Comparison of ENCODE assay signal across 10 cellular contexts in the genomic region with DNA sequence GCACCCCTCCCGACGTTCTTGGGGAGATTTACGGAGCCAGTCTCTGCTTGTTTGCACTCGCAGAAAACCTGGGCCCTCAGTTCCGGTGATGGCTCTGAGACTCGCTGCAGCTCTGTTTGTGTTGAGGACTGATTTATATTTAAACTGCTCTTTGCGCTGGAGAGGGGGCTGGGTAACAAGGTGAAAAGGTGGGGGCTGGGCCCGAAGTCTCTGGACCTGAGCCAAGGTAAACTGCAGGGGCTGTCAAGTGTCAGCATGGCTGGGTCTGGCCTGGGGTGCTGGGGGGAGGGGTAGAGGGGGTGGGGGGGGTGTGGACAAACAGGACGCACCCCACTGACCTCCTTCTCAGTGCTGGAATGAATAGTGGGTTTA. TPM values are rescaled to one million over a fixed set of nuclear protein-coding genes. Genes with fewer than 3 reads are reported as not detected.
A peak's percentile ranks its signal among the peaks of the same experiment; 100 is the strongest.
DNase-seq lines count a peak whose midpoint lies in the region; ATAC-seq and TF ChIP-seq lines count a peak whose summit lies in the region.
"Had no signal": no experiment of that assay in that cellular context is flagged by ENCODE, and none has a peak within 500 bp of the region (broad histone marks: within the 10 kb centered on the region; RNA-seq: fewer than 3 reads in every experiment).

No MANE protein-coding gene starts in this region.

- H3K4me3 ChIP-seq in esophagus muscularis mucosa: peak overlapping the region; percentile 64 to 73 (median 68)
- H3K4me3 ChIP-seq in prostate gland: peak overlapping the region; percentile 53 to 54

- H3K27me3 ChIP-seq in esophagus muscularis mucosa (peaks cover 0 to 19% (median 0%) of the 10 kb centered on the region in 4 donors), prostate gland (replicated peaks; ENCODE audit: insufficient read depth) (no peaks in the 10 kb centered on the region)

- ATAC-seq in HG02642 (IDR thresholded peaks at IDR 0.05; ENCODE audit: poor library complexity, unreplicated experiment) (no peak), GM19035 (IDR thresholded peaks at IDR 0.05; ENCODE audit: unreplicated experiment) (no peak)

- no peak for TF ChIP-seq EP300 in esophagus muscularis mucosa (IDR thresholded peaks at IDR 0.05)

- H3K27ac ChIP-seq in esophagus muscularis mucosa (replicated peaks in 1 of 4) (peak overlapping the region; percentile 53 to 72 (median 62)), prostate gland (peak overlapping the region; percentile 55 to 70)
- H3K27ac ChIP-seq: neutrophil had no signal

- H3K9me3 ChIP-seq in esophagus muscularis mucosa: no peaks in the 10 kb centered on the region
- no peaks in the 10 kb centered on the region for H3K9me3 ChIP-seq in prostate gland
- H3K9me3 ChIP-seq: neutrophil had no signal

- TF ChIP-seq CTCF in esophagus muscularis mucosa (IDR thresholded peaks at IDR 0.05) (no peak), prostate gland (IDR thresholded peaks at IDR 0.05) (no peak)

- TF ChIP-seq POLR2A in esophagus muscularis mucosa (IDR thresholded peaks at IDR 0.05; ENCODE audit: low read depth) (no peak), prostate gland (IDR thresholded peaks at IDR 0.05) (no peak)

- WGBS in esophagus muscularis mucosa: 14% methylated on average over 6 of the region's 9 CpGs
- 5% methylated on average over 9 of the region's 9 CpGs for WGBS in prostate gland

- DNase-seq in DMS53 treated with DMSO at 0.1 percent for 48 hours (lab: John Stamatoyannopoulos, UW; ENCODE audit: unreplicated experiment): peak; percentile 23
- DNase-seq in NCI-H510A (lab: John Stamatoyannopoulos, UW): peak; percentile 36
- peak; percentile 64 for DNase-seq in esophagus muscularis mucosa (ENCODE audit: extremely low spot score)
- peak; percentile 44 for DNase-seq in prostate gland (ENCODE audit: low spot score)
- DNase-seq in COR-L47 (lab: John Stamatoyannopoulos, UW): no peak
- DNase-seq in activated gamma-delta T cell (lab: John Stamatoyannopoulos, UW): no peak

- no peaks in the 10 kb centered on the region for H3K36me3 ChIP-seq in esophagus muscularis mucosa
- H3K36me3 ChIP-seq in prostate gland: no peaks in the 10 kb centered on the region
- H3K36me3 ChIP-seq: neutrophil had no signal

- peaks cover 11 to 27% (median 21%) of the 10 kb centered on the region in 4 donors for H3K4me1 ChIP-seq in esophagus muscularis mucosa
- no peaks in the 10 kb centered on the region for H3K4me1 ChIP-seq in prostate gland (replicated peaks)

- intact Hi-C loops in esophagus muscularis mucosa (cut with DNase I): loop anchor here (10.0 kb wide), 1 partner anchor 96 kb away; no protein-coding TSS in a partner anchor
- intact Hi-C loops in prostate gland (cut with DNase I): no loop called here

RNA-seq across cellular contexts. Expression of gene SLCO2A1, which starts 0.6 kb away (rescaled TPM):
- total RNA-seq in esophagus muscularis mucosa: 10 to 100 TPM in 3 of 4 donors, 1 to 10 TPM in 1; 8.3 to 17.6 (median 13.8) TPM
- total RNA-seq in prostate gland: 10 to 100 TPM; 15.9 to 46.7 TPM
- total RNA-seq: activated T-helper 1 cell treated with anti-CD3 and anti-CD28 coated beads, Interleukin-12 subunit alpha, Interleukin-12 subunit beta, Interleukin-2, Interleukin-4 antibody, amounts not matched to agents 30 ng/mL and 10 ng/mL and 1 ng/mL, durations not matched to agents 14 hours and 24 hours and 36 hours had no signal

Comparison
In these comparisons a context has a peak if more than half of its experiments do, and no peak if none do; other contexts are left out.
1. DNase-seq: peak in DMS53 treated with DMSO at 0.1 percent for 48 hours (single experiment), NCI-H510A (single experiment), esophagus muscularis mucosa (single experiment) and prostate gland (single experiment); none in COR-L47 (single experiment) and activated gamma-delta T cell (single experiment).